ENCODE assay signal across 21 cellular contexts in genomic region chr12:22002430-22002829, GRCh38. TPM values are rescaled to one million over a fixed set of nuclear protein-coding genes. Genes with fewer than 3 reads are reported as not detected.
DNase-seq lines count a peak whose midpoint lies in the region; ATAC-seq and TF ChIP-seq lines count a peak whose summit lies in the region.
"Had no signal": no experiment of that assay in that cellular context is flagged by ENCODE, and none has a peak within 500 bp of the region (broad histone marks: within the 10 kb centered on the region; RNA-seq: fewer than 3 reads in every experiment).

No MANE protein-coding gene starts in this region.

- no peaks in the 10 kb centered on the region for H3K9me3 Mint-ChIP-seq in central memory CD8-positive, alpha-beta T cell
- H3K9me3 Mint-ChIP-seq in natural killer cell: no peaks in the 10 kb centered on the region
- H3K9me3 Mint-ChIP-seq: CD8-positive, alpha-beta memory T cell had no signal

- intact Hi-C loops in natural killer cell (cut with micrococcal nuclease): no loop called here
- intact Hi-C loops in aorta (cut with DNase I): no loop called here

- 93 to 94% methylated on average over 3 of the region's 3 CpGs for WGBS in aorta, 2 donors

- DNase-seq in central memory CD8-positive, alpha-beta T cell (ENCODE audit: low spot score in 2 of 2): no peak
- DNase-seq in natural killer cell: no peak
- DNase-seq in aorta: no peak
- no peak for DNase-seq in NCI-H446 treated with DMSO at 0.1 percent for 48 hours (lab: John Stamatoyannopoulos, UW)
- DNase-seq in NCI-H128 (lab: John Stamatoyannopoulos, UW; ENCODE audit: unreplicated experiment): no peak
- DNase-seq: 8988T; ACHN; BE2C; C1 segment of cervical spinal cord; CD4-positive, alpha-beta memory T cell; CD4-positive, CD25-positive, alpha-beta regulatory T cell; CD8-positive, alpha-beta memory T cell; COR-L47; DMS 273 treated with DMSO at 0.1 percent for 48 hours; DMS153; DMS53; DMS79 had no signal

- no peaks in the 10 kb centered on the region for H3K36me3 Mint-ChIP-seq in central memory CD8-positive, alpha-beta T cell (ENCODE audit: insufficient read depth)
- H3K36me3 Mint-ChIP-seq in natural killer cell: no peaks in the 10 kb centered on the region
- H3K36me3 Mint-ChIP-seq: CD14-positive monocyte; CD4-positive, alpha-beta memory T cell; CD4-positive, CD25-positive, alpha-beta regulatory T cell; CD8-positive, alpha-beta memory T cell had no signal

- H3K27me3 ChIP-seq in aorta (ENCODE audit: control insufficient read depth in 1 of 2, insufficient read depth in 2 of 2, low read length in 1 of 2): no peaks in the 10 kb centered on the region
- H3K27me3 ChIP-seq: BE2C, BLaER1 had no signal

- H3K36me3 ChIP-seq in aorta (ENCODE audit: control insufficient read depth in 1 of 2, insufficient read depth in 2 of 2, low read length in 1 of 2): no peaks in the 10 kb centered on the region
- H3K36me3 ChIP-seq: BE2C, BLaER1 had no signal

- no peak overlapping the region for H3K4me3 Mint-ChIP-seq in central memory CD8-positive, alpha-beta T cell
- no peak overlapping the region for H3K4me3 Mint-ChIP-seq in natural killer cell
- H3K4me3 Mint-ChIP-seq: CD14-positive monocyte; CD4-positive, alpha-beta memory T cell; CD4-positive, CD25-positive, alpha-beta regulatory T cell; CD8-positive, alpha-beta memory T cell had no signal

- no peaks in the 10 kb centered on the region for H3K4me1 ChIP-seq in aorta (ENCODE audit: control insufficient read depth in 1 of 2, insufficient read depth in 2 of 2, low read length in 2 of 2)
- H3K4me1 ChIP-seq: BE2C, BLaER1 had no signal

- TF ChIP-seq CTCF in natural killer cell (IDR thresholded peaks at IDR 0.05): no peak

- H3K4me1 Mint-ChIP-seq in central memory CD8-positive, alpha-beta T cell: no peaks in the 10 kb centered on the region
- H3K4me1 Mint-ChIP-seq in natural killer cell: peaks cover 0 to 8% of the 10 kb centered on the region in 2 donors
- H3K4me1 Mint-ChIP-seq: CD14-positive monocyte; CD4-positive, alpha-beta memory T cell; CD4-positive, CD25-positive, alpha-beta regulatory T cell; CD8-positive, alpha-beta memory T cell had no signal

- no peaks in the 10 kb centered on the region for H3K9me3 ChIP-seq in aorta (ENCODE audit: control insufficient read depth, low read length)
- H3K9me3 ChIP-seq: BE2C, BLaER1 had no signal

- H3K27ac ChIP-seq in aorta (ENCODE audit: low read depth in 1 of 2, low read length in 2 of 2): no peak overlapping the region
- H3K27ac ChIP-seq: BLaER1 had no signal

- H3K27me3 Mint-ChIP-seq in central memory CD8-positive, alpha-beta T cell: peaks cover 7% of the 10 kb centered on the region
- peaks cover 1 to 4% of the 10 kb centered on the region in 2 donors for H3K27me3 Mint-ChIP-seq in natural killer cell (ENCODE audit: low read depth in 2 of 2)

- H3K27ac Mint-ChIP-seq in central memory CD8-positive, alpha-beta T cell (ENCODE audit: low read depth): no peak overlapping the region
- no peak overlapping the region for H3K27ac Mint-ChIP-seq in natural killer cell
- H3K27ac Mint-ChIP-seq: CD14-positive monocyte; CD4-positive, alpha-beta memory T cell; CD8-positive, alpha-beta memory T cell had no signal

- peak; percentile 40 for ATAC-seq in central memory CD8-positive, alpha-beta T cell (replicated peaks; ENCODE audit: extremely low read depth, poor library complexity, severe bottlenecking)
- ATAC-seq in natural killer cell (peak; percentile 44 to 90 (median 49)), aorta (ENCODE audit: low FRiP score) (peak; percentile 22), GM19351 (IDR thresholded peaks at IDR 0.05; ENCODE audit: unreplicated experiment) (no peak)
- ATAC-seq: GM12878 had no signal

- H3K4me3 ChIP-seq in aorta (ENCODE audit: low read length in 2 of 2): no peak overlapping the region
- H3K4me3 ChIP-seq: BLaER1, GM12878 had no signal

RNA-seq across cellular contexts. Expression of gene CMAS, which starts 43.6 kb away (rescaled TPM):
- 10 to 100 TPM in 2 of 3 donors, 1 to 10 TPM in 1; 10.0 to 19.8 (median 13.7) TPM for total RNA-seq in natural killer cell
- total RNA-seq in aorta: 10 to 100 TPM; 32.6 to 39.5 TPM
- polyA plus RNA-seq in aorta: 10 to 100 TPM; 31.3 to 71.5 TPM
